ENCODE assay signal across 8 cellular contexts in genomic region chr2:16664809-16665745, GRCh38. TPM values are rescaled to one million over a fixed set of nuclear protein-coding genes. Genes with fewer than 3 reads are reported as not detected.
DNase-seq lines count a peak whose midpoint lies in the region; ATAC-seq and TF ChIP-seq lines count a peak whose summit lies in the region.

No MANE protein-coding gene starts in this region.

- peaks cover 22% of the 10 kb centered on the region; the same call in 1 of the 2 replicates for H3K4me1 ChIP-seq in SJCRH30

- TF ChIP-seq CTCF in fibroblast of pulmonary artery (IDR thresholded peaks at IDR 0.05; ENCODE audit: low read length, missing control alignments) (no peak), retinal pigment epithelial cell (conservative IDR thresholded peaks at IDR 0.05; ENCODE audit: low read depth, low read length) (no peak)

- H3K9me3 ChIP-seq in SJCRH30 (replicated peaks), result no peaks in the 10 kb centered on the region

- no peak overlapping the region for H3K27ac ChIP-seq in SJCRH30

- peaks cover 34% of the 10 kb centered on the region for H3K4me1 Mint-ChIP-seq in activated T-cell treated with anti-CD3 and anti-CD28 coated beads, Interleukin-2, amount 50 U/mL, for 72 hours (ENCODE audit: low read depth)

- DNase-seq in activated T-cell treated with anti-CD3 and anti-CD28 coated beads, Interleukin-2, amount 50 U/mL, for 72 hours, result no peak
- no peak for DNase-seq in activated T-cell treated with anti-CD3 and anti-CD28 coated beads, Interleukin-2, amount 50 U/mL, for 1 hour
- peak; percentile 43 to 55 for DNase-seq in SJCRH30
- no peak for DNase-seq in fibroblast of pulmonary artery (ENCODE audit: low read depth)
- no peak for DNase-seq in retinal pigment epithelial cell (ENCODE audit: low read depth)
- no peak for DNase-seq in NCI-H1436 (lab: John Stamatoyannopoulos, UW)
- no peak for DNase-seq in stimulated activated CD4-positive, alpha-beta T cell treated with anti-CD3 and anti-CD28 coated beads, Interleukin-1b, Interleukin-23, amount 100 ng/mL, for 48 hours
- DNase-seq in activated CD4-positive, alpha-beta T cell treated with anti-CD3 and anti-CD28 coated beads for 1 hour, result no peak

- peaks cover 2 to 4% of the 10 kb centered on the region in 2 donors for H3K36me3 Mint-ChIP-seq in activated T-cell treated with anti-CD3 and anti-CD28 coated beads, Interleukin-2, amount 50 U/mL, for 72 hours (ENCODE audit: insufficient read depth in 2 of 2)

- H3K4me3 Mint-ChIP-seq in activated T-cell treated with anti-CD3 and anti-CD28 coated beads, Interleukin-2, amount 50 U/mL, for 72 hours, result peak overlapping the region; percentile 72 to 85

- no peaks in the 10 kb centered on the region for H3K9me3 Mint-ChIP-seq in activated T-cell treated with anti-CD3 and anti-CD28 coated beads, Interleukin-2, amount 50 U/mL, for 72 hours

- H3K27me3 Mint-ChIP-seq in activated T-cell treated with anti-CD3 and anti-CD28 coated beads, Interleukin-2, amount 50 U/mL, for 72 hours (ENCODE audit: low read depth), result peaks cover 58% of the 10 kb centered on the region

- no peak for ATAC-seq in activated T-cell treated with anti-CD3 and anti-CD28 coated beads, Interleukin-2, amount 50 U/mL, for 72 hours (replicated peaks in 1 of 2)

- peak overlapping the region; percentile 69 for H3K4me3 ChIP-seq in SJCRH30
- H3K4me3 ChIP-seq in fibroblast of pulmonary artery (replicated peaks; ENCODE audit: low read depth, low read length), result peak overlapping the region; percentile 73
- peak overlapping the region; percentile 65 for H3K4me3 ChIP-seq in retinal pigment epithelial cell (ENCODE audit: low read length)

- no peaks in the 10 kb centered on the region for H3K36me3 ChIP-seq in SJCRH30

- no peaks in the 10 kb centered on the region for H3K27me3 ChIP-seq in SJCRH30

- H3K27ac Mint-ChIP-seq in activated T-cell treated with anti-CD3 and anti-CD28 coated beads, Interleukin-2, amount 50 U/mL, for 72 hours, result no peak overlapping the region

RNA-seq across cellular contexts. Expression of gene CYRIA, which starts 0.6 kb away (rescaled TPM):
- total RNA-seq in activated T-cell treated with anti-CD3 and anti-CD28 coated beads, Interleukin-2, amount 50 U/mL, for 72 hours, result 1 to 10 TPM; 1.1 to 2.3 TPM
- 18.3 and 22.2 TPM in 2 replicates for total RNA-seq in SJCRH30 (2014; rRNA removed; shearing (Covaris generic))

Comparison
In these comparisons a context has a peak if more than half of its experiments do, and no peak if none do; other contexts are left out.
1. DNase-seq: peak in SJCRH30 (2 of 2); none in activated T-cell treated with anti-CD3 and anti-CD28 coated beads, Interleukin-2, amount 50 U/mL, for 72 hours (0 of 2), activated T-cell treated with anti-CD3 and anti-CD28 coated beads, Interleukin-2, amount 50 U/mL, for 1 hour (single experiment), fibroblast of pulmonary artery (single experiment), retinal pigment epithelial cell (single experiment), NCI-H1436 (single experiment), stimulated activated CD4-positive, alpha-beta T cell treated with anti-CD3 and anti-CD28 coated beads, Interleukin-1b, Interleukin-23, amount 100 ng/mL, for 48 hours (single experiment) and activated CD4-positive, alpha-beta T cell treated with anti-CD3 and anti-CD28 coated beads for 1 hour (single experiment).
2. Peak in every context shown above with its lines, with median percentiles within 50 percentile points of each other: H3K4me3 ChIP-seq.